1 cellular context compared by ENCODE assay signal in the genomic region with DNA sequence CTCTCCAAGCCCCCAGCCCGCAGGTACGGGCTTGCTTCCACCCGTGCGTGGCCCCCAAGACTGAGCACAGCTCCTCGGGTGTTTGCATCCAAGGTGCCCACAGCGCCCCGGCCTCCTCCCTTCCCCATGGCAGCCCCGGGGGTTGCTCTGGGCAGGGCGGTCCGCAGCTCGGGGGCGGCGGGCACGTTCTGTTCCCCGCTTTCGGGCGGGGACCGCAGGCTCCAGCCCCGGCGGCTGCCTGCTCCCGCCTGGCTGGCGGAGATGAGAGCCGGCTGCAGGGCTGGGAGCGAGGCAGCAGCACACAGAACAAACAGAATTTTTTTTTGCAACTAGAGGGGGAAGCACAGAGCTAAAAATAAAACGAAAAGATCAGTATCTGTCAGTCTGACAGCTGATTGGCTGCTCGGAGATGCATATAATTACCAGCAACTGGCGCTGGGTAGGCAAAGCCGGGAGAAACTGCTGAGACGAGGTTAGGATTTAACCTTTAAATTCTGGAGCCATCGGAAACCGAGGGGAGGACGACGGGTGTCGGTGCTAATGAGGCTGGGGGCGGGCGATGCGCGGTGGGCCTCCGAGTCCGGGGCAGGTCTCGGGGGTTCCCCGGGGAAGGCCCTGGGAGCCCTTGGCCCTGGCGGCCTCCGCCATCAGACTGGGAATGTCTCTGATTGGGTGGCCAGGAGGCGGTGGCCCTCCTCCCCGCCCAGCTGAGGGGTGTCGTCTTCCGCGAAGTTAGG.
A peak's percentile ranks its signal among the peaks of the same experiment; 100 is the strongest.
TF ChIP-seq lines count a peak whose summit lies in the region.

No MANE protein-coding gene starts in this region.

TF ChIP-seq in K562, 482 proteins besides CTCF, POLR2A, EP300 and RAD21 (continued from another document and continues in another):
- TF ChIP-seq, protein P1, sequence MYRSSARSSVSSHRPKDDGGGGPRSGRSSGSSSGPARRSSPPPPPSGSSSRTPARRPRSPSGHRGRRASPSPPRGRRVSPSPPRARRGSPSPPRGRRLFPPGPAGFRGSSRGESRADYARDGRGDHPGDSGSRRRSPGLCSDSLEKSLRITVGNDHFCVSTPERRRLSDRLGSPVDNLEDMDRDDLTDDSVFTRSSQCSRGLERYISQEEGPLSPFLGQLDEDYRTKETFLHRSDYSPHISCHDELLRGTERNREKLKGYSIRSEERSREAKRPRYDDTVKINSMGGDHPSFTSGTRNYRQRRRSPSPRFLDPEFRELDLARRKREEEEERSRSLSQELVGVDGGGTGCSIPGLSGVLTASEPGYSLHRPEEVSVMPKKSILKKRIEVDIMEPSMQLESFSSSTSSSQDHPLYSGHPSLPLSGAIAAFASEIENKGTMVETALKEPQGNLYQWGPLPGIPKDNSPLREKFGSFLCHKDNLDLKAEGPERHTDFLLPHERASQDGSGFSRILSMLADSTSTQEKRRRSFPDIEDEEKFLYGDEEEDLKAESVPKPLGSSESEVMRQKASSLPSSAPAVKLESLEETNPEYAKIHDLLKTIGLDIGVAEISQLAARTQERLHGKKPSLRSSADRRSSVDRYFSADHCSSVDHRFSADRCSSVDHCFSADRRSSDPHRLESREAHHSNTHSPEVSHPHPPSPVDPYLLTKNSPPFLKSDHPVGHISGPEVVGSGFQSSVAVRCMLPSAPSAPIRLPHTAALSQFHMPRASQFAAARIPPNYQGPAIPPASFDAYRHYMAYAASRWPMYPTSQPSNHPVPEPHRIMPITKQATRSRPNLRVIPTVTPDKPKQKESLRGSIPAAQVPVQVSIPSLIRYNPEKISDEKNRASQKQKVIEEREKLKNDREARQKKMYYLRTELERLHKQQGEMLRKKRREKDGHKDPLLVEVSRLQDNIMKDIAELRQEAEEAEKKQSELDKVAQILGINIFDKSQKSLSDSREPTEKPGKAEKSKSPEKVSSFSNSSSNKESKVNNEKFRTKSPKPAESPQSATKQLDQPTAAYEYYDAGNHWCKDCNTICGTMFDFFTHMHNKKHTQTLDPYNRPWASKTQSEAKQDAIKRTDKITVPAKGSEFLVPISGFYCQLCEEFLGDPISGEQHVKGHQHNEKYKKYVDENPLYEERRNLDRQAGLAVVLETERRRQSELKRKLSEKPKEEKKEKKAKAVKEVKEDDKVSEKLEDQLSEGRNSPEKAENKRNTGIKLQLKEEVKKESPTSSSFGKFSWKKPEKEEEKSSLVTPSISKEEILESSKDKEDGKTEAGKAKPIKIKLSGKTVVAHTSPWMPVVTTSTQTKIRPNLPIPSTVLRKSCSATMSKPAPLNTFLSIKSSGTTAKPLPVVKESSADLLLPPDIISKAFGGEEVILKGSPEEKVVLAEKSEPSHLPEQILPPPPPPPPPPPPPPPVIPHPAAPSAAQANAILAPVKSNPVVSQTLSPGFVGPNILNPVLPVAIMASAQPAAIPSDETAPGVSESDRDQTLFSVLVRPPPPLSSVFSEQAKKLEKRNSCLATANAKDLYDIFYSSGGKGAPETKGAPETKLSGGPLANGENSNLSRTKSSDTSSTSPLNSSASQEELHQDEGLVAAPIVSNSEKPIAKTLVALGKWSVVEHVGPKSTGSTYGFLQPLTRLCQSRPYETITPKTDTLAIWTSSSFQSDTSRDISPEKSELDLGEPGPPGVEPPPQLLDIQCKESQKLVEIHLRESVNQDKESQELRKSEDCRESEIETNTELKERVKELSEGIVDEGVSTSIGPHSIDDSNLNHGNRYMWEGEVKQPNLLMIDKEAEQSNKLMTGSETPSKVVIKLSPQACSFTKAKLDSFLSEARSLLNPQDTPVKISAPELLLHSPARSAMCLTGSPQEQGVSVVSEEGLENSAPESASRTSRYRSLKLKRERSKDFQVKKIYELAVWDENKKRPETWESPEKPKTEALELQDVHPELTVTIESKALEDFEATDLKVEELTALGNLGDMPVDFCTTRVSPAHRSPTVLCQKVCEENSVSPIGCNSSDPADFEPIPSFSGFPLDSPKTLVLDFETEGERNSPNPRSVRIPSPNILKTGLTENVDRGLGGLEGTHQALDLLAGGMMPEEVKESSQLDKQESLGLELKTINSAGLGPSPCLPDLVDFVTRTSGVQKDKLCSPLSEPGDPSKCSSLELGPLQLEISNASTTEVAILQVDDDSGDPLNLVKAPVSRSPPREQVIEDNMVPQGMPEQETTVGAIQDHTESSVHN (IDR thresholded peaks at IDR 0.05; ENCODE audit: borderline replicate concordance in 1 of 2, low read depth in 1 of 2) = no peak
- TF ChIP-seq RFX7 (CRISPR knock-in tag; IDR thresholded peaks at IDR 0.05) = no peak
- TF ChIP-seq, protein P2, sequence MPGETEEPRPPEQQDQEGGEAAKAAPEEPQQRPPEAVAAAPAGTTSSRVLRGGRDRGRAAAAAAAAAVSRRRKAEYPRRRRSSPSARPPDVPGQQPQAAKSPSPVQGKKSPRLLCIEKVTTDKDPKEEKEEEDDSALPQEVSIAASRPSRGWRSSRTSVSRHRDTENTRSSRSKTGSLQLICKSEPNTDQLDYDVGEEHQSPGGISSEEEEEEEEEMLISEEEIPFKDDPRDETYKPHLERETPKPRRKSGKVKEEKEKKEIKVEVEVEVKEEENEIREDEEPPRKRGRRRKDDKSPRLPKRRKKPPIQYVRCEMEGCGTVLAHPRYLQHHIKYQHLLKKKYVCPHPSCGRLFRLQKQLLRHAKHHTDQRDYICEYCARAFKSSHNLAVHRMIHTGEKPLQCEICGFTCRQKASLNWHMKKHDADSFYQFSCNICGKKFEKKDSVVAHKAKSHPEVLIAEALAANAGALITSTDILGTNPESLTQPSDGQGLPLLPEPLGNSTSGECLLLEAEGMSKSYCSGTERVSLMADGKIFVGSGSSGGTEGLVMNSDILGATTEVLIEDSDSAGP (CRISPR knock-in tag; IDR thresholded peaks at IDR 0.05) = no peak
- TF ChIP-seq RBFOX2 (IDR thresholded peaks at IDR 0.05; ENCODE audit: low read depth, low read length) = peak; percentile 52; the same call in 1 of the 2 replicates
- TF ChIP-seq, protein P3, sequence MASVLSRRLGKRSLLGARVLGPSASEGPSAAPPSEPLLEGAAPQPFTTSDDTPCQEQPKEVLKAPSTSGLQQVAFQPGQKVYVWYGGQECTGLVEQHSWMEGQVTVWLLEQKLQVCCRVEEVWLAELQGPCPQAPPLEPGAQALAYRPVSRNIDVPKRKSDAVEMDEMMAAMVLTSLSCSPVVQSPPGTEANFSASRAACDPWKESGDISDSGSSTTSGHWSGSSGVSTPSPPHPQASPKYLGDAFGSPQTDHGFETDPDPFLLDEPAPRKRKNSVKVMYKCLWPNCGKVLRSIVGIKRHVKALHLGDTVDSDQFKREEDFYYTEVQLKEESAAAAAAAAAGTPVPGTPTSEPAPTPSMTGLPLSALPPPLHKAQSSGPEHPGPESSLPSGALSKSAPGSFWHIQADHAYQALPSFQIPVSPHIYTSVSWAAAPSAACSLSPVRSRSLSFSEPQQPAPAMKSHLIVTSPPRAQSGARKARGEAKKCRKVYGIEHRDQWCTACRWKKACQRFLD (CRISPR knock-in tag; IDR thresholded peaks at IDR 0.05) = no peak
- TF ChIP-seq RBM34 (IDR thresholded peaks at IDR 0.05; ENCODE audit: borderline replicate concordance, insufficient read depth, low read length) = no peak
- TF ChIP-seq, protein P4, sequence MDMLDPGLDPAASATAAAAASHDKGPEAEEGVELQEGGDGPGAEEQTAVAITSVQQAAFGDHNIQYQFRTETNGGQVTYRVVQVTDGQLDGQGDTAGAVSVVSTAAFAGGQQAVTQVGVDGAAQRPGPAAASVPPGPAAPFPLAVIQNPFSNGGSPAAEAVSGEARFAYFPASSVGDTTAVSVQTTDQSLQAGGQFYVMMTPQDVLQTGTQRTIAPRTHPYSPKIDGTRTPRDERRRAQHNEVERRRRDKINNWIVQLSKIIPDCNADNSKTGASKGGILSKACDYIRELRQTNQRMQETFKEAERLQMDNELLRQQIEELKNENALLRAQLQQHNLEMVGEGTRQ (CRISPR knock-in tag; IDR thresholded peaks at IDR 0.05) = no peak
- TF ChIP-seq ZNF263 (CRISPR knock-in tag; IDR thresholded peaks at IDR 0.05; ENCODE audit: borderline replicate concordance) = no peak
- TF ChIP-seq ZNF436 (CRISPR knock-in tag; IDR thresholded peaks at IDR 0.05) = no peak
- TF ChIP-seq NONO (IDR thresholded peaks at IDR 0.05; ENCODE audit: low read depth in 2 of 2, low read length in 1 of 2) = no peak
- TF ChIP-seq, protein P5, sequence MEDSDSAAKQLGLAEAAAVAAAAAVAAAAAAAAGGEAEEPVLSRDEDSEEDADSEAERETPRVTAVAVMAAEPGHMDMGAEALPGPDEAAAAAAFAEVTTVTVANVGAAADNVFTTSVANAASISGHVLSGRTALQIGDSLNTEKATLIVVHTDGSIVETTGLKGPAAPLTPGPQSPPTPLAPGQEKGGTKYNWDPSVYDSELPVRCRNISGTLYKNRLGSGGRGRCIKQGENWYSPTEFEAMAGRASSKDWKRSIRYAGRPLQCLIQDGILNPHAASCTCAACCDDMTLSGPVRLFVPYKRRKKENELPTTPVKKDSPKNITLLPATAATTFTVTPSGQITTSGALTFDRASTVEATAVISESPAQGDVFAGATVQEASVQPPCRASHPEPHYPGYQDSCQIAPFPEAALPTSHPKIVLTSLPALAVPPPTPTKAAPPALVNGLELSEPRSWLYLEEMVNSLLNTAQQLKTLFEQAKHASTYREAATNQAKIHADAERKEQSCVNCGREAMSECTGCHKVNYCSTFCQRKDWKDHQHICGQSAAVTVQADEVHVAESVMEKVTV (CRISPR knock-in tag; IDR thresholded peaks at IDR 0.05) = no peak
- TF ChIP-seq FOXJ2 (tag; IDR thresholded peaks at IDR 0.05) = no peak
- TF ChIP-seq, protein P6, sequence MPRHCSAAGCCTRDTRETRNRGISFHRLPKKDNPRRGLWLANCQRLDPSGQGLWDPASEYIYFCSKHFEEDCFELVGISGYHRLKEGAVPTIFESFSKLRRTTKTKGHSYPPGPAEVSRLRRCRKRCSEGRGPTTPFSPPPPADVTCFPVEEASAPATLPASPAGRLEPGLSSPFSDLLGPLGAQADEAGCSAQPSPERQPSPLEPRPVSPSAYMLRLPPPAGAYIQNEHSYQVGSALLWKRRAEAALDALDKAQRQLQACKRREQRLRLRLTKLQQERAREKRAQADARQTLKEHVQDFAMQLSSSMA (CRISPR knock-in tag; IDR thresholded peaks at IDR 0.05) = no peak
- TF ChIP-seq, protein P7, sequence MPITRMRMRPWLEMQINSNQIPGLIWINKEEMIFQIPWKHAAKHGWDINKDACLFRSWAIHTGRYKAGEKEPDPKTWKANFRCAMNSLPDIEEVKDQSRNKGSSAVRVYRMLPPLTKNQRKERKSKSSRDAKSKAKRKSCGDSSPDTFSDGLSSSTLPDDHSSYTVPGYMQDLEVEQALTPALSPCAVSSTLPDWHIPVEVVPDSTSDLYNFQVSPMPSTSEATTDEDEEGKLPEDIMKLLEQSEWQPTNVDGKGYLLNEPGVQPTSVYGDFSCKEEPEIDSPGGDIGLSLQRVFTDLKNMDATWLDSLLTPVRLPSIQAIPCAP (CRISPR knock-in tag; IDR thresholded peaks at IDR 0.05; ENCODE audit: borderline replicate concordance) = no peak
- TF ChIP-seq, protein P8, sequence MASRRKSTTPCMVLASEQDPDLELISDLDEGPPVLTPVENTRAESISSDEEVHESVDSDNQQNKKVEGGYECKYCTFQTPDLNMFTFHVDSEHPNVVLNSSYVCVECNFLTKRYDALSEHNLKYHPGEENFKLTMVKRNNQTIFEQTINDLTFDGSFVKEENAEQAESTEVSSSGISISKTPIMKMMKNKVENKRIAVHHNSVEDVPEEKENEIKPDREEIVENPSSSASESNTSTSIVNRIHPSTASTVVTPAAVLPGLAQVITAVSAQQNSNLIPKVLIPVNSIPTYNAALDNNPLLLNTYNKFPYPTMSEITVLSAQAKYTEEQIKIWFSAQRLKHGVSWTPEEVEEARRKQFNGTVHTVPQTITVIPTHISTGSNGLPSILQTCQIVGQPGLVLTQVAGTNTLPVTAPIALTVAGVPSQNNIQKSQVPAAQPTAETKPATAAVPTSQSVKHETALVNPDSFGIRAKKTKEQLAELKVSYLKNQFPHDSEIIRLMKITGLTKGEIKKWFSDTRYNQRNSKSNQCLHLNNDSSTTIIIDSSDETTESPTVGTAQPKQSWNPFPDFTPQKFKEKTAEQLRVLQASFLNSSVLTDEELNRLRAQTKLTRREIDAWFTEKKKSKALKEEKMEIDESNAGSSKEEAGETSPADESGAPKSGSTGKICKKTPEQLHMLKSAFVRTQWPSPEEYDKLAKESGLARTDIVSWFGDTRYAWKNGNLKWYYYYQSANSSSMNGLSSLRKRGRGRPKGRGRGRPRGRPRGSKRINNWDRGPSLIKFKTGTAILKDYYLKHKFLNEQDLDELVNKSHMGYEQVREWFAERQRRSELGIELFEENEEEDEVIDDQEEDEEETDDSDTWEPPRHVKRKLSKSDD (conservative IDR thresholded peaks at IDR 0.05; ENCODE audit: low read length) = no peak
- peak; percentile 61 for TF ChIP-seq ZFP36 (IDR thresholded peaks at IDR 0.05; ENCODE audit: low read depth, low read length, partially characterized antibody)
- TF ChIP-seq CHD4 (IDR thresholded peaks at IDR 0.05; ENCODE audit: insufficient read depth, insufficient replicate concordance, low read depth, low read length, poor library complexity, severe bottlenecking) = no peak
- TF ChIP-seq MAZ (CRISPR knock-in tag; conservative IDR thresholded peaks at IDR 0.05 in 1 of 2, IDR thresholded peaks at IDR 0.05 in 1 of 2) = peak in 1 of 2 experiments; percentile 35; a peak in 1 of 4 replicates
- peak; percentile 83 for TF ChIP-seq L3MBTL2 (IDR thresholded peaks at IDR 0.05)
- TF ChIP-seq, protein P9, sequence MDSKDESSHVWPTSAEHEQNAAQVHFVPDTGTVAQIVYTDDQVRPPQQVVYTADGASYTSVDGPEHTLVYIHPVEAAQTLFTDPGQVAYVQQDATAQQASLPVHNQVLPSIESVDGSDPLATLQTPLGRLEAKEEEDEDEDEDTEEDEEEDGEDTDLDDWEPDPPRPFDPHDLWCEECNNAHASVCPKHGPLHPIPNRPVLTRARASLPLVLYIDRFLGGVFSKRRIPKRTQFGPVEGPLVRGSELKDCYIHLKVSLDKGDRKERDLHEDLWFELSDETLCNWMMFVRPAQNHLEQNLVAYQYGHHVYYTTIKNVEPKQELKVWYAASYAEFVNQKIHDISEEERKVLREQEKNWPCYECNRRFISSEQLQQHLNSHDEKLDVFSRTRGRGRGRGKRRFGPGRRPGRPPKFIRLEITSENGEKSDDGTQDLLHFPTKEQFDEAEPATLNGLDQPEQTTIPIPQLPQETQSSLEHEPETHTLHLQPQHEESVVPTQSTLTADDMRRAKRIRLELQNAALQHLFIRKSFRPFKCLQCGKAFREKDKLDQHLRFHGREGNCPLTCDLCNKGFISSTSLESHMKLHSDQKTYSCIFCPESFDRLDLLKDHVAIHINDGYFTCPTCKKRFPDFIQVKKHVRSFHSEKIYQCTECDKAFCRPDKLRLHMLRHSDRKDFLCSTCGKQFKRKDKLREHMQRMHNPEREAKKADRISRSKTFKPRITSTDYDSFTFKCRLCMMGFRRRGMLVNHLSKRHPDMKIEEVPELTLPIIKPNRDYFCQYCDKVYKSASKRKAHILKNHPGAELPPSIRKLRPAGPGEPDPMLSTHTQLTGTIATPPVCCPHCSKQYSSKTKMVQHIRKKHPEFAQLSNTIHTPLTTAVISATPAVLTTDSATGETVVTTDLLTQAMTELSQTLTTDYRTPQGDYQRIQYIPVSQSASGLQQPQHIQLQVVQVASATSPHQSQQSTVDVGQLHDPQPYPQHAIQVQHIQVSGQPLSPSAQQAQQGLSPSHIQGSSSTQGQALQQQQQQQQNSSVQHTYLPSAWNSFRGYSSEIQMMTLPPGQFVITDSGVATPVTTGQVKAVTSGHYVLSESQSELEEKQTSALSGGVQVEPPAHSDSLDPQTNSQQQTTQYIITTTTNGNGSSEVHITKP (IDR thresholded peaks at IDR 0.05; ENCODE audit: partially characterized antibody) = no peak
- TF ChIP-seq DPF2 (IDR thresholded peaks at IDR 0.05) = no peak
- no peak for TF ChIP-seq ATF7 (IDR thresholded peaks at IDR 0.05)
- no peak for TF ChIP-seq ZNF3 (CRISPR knock-in tag; IDR thresholded peaks at IDR 0.05)
- TF ChIP-seq ILF3 (IDR thresholded peaks at IDR 0.05; ENCODE audit: borderline replicate concordance) = no peak
- TF ChIP-seq PTBP1 (IDR thresholded peaks at IDR 0.05; ENCODE audit: low read depth, low read length) = no peak
- TF ChIP-seq TBP (optimal IDR thresholded peaks at IDR 0.05; ENCODE audit: low read depth, low read length) = peak; percentile 74
- TF ChIP-seq ZNF707 (CRISPR knock-in tag; conservative IDR thresholded peaks at IDR 0.05) = no peak
